ENCODE assay signal across 7 cellular contexts in genomic region chr12:130298322-130298721, GRCh38. TPM values are rescaled to one million over a fixed set of nuclear protein-coding genes. Genes with fewer than 3 reads are reported as not detected.
"Had no signal": no experiment of that assay in that cellular context is flagged by ENCODE, and none has a peak within 500 bp of the region (broad histone marks: within the 10 kb centered on the region; RNA-seq: fewer than 3 reads in every experiment).

No MANE protein-coding gene starts in this region.

- DNase-seq: IMR-90, KBM-7, KG1 had no signal

RNA-seq across cellular contexts. Expression of gene PIWIL1, which starts 39.4 kb away (rescaled TPM):
- total RNA-seq: HepG2, HT-29, HT1080, IMR-90, K562 had no signal
